In the genomic region with DNA sequence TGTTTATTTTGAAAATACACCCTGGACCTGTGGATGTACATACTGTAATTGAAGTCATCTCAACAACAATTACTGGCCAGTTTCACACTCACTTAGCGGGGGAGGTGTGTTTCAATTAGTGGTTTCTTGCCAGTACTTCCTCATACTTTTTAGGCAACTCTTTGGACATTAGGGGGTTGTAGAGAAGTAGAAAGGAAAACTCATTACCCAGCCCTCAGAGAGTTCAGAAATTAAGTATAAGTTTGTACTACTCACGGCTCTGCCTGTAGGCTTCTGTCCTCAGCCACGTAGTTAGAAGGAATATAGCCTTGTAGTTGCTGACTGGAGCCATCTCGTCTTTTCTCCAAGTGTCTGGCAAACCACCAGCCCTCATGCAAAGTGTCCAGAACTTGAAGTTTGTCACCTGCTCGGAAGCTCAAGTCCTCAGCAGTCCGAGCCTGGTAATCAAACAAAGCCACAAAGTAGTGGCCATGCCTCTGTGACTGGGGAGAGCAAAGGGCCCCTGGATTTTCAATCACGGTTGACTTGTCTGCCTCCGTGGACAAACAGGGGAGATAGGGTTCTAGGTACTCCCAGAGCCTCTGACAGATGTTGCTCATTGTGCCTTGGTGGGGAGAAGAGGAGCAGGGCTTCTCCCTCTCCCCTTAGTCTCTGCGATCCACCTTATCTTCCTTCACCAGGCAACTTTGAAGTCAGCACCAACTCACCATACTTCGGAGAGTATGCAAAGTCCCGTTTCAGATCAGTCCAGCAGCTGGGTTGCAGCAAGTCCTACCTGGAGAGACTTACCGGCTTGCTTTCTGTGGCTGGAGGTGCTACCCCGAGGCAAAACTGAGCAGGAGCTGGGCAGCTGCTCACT, we compare ENCODE assay signal across 9 cellular contexts. TPM values are rescaled to one million over a fixed set of nuclear protein-coding genes. Genes with fewer than 3 reads are reported as not detected.
DNase-seq lines count a peak whose midpoint lies in the region; ATAC-seq and TF ChIP-seq lines count a peak whose summit lies in the region.
"Had no signal": no experiment of that assay in that cellular context is flagged by ENCODE, and none has a peak within 500 bp of the region (broad histone marks: within the 10 kb centered on the region; RNA-seq: fewer than 3 reads in every experiment).

No MANE protein-coding gene starts in this region.

- peak overlapping the region; percentile 53 to 68; a peak in 3 of 4 replicates for H4K8ac ChIP-seq in IMR-90 (ENCODE audit: low read depth in 2 of 2, low read length in 2 of 2)

- peak overlapping the region; percentile 34; the same call in 2 of the 3 replicates for H2BK15ac ChIP-seq in IMR-90 (ENCODE audit: low read depth, low read length)

- no peak overlapping the region for H2BK120ac ChIP-seq in IMR-90 (ENCODE audit: low read depth, low read length)

- peak overlapping the region; percentile 92 for H3K4me2 ChIP-seq in IMR-90 (ENCODE audit: low read depth, low read length)

- H3K56ac ChIP-seq in IMR-90 (ENCODE audit: extremely low read depth, insufficient read depth, low read length): no peak overlapping the region

- no peak for TF ChIP-seq POLR2A in IMR-90 (IDR thresholded peaks at IDR 0.05; ENCODE audit: low read depth, low read length)

- H3K9me3 ChIP-seq in AG04450 (ENCODE audit: control insufficient read depth, insufficient read depth, low read length) (no peaks in the 10 kb centered on the region), IMR-90 (ENCODE audit: control insufficient read depth, insufficient read depth, low read length) (no peaks in the 10 kb centered on the region), colonic mucosa (no peaks in the 10 kb centered on the region), T-helper 17 cell (ENCODE audit: control insufficient read depth, low read length, poor library complexity, severe bottlenecking) (no peaks in the 10 kb centered on the region)

- H3K18ac ChIP-seq in IMR-90 (ENCODE audit: low read depth, low read length): peak overlapping the region; percentile 40

- H3K4me3 Mint-ChIP-seq in T-helper 17 cell: no peak overlapping the region
- no peak overlapping the region for H3K4me3 Mint-ChIP-seq in activated T-cell treated with anti-CD3 and anti-CD28 coated beads, Interleukin-2, amount 50 U/mL, for 24 hours
- H3K4me3 Mint-ChIP-seq: activated naive CD8-positive, alpha-beta T cell treated with anti-CD3 and anti-CD28 coated beads, Interleukin-2, amount 10 ng/mL, durations not matched to agents 7 days and 5 days had no signal

- H3K27me3 Mint-ChIP-seq in T-helper 17 cell: peaks cover 30% of the 10 kb centered on the region
- H3K27me3 Mint-ChIP-seq in activated T-cell treated with anti-CD3 and anti-CD28 coated beads, Interleukin-2, amount 50 U/mL, for 24 hours: peaks cover 12% of the 10 kb centered on the region

- no peak overlapping the region for H2BK20ac ChIP-seq in IMR-90 (ENCODE audit: low read depth, low read length)

- H3K14ac ChIP-seq in IMR-90 (replicated peaks; ENCODE audit: low read depth, low read length): no peak overlapping the region

- CTCF ChIA-PET in AG04450 (lab: Charles Lee): interaction anchor here (0.7 to 3.1 kb wide), 22 partner anchors 8 to 63 kb away, joined by 3 to 29 read pairs (median 6); partner anchors contain the start of gene NT5DC1
- CTCF ChIA-PET in IMR-90 (lab: Yijun Ruan, JAX): interaction anchor here (0.7 to 1.0 kb wide), 2 partner anchors 8 to 22 kb away, joined by 3 to 4 read pairs; no protein-coding TSS in a partner anchor

- H3K9ac ChIP-seq in IMR-90 (ENCODE audit: low read depth, low read length) (no peak overlapping the region), colonic mucosa (ENCODE audit: low read depth in 2 of 2, low read length in 2 of 2) (peak overlapping the region; percentile 28 to 94)

- peak overlapping the region; percentile 69 for H2AFZ ChIP-seq in IMR-90 (replicated peaks; ENCODE audit: low read length, poor library complexity)

- peak overlapping the region; percentile 23 for H2AK9ac ChIP-seq in IMR-90 (replicated peaks; ENCODE audit: low read depth, low read length, poor library complexity)

- no peaks in the 10 kb centered on the region for H3K9me3 Mint-ChIP-seq in activated T-cell treated with anti-CD3 and anti-CD28 coated beads, Interleukin-2, amount 50 U/mL, for 24 hours
- H3K9me3 Mint-ChIP-seq: activated naive CD8-positive, alpha-beta T cell treated with anti-CD3 and anti-CD28 coated beads, Interleukin-2, amount 10 ng/mL, durations not matched to agents 7 days and 5 days had no signal

- POLR2A ChIA-PET in AG04450 (lab: Yijun Ruan, JAX) (interaction anchor here (2.8 kb wide), 1 partner anchor 14 kb away, joined by 6 read pairs; no protein-coding TSS in a partner anchor), IMR-90 (lab: Charles Lee; ENCODE audit: unreplicated experiment) (no interaction called here)

- H4K5ac ChIP-seq in IMR-90 (ENCODE audit: low read depth, low read length): peak overlapping the region; percentile 67

- H3K27ac ChIP-seq in AG04450 (ENCODE audit: low read depth, low read length): no peak overlapping the region
- no peak overlapping the region for H3K27ac ChIP-seq in IMR-90 (ENCODE audit: insufficient read depth, low read length)
- H3K27ac ChIP-seq in colonic mucosa: peak overlapping the region; percentile 89

- H3K79me1 ChIP-seq in IMR-90 (ENCODE audit: low read depth in 1 of 2, low read length in 2 of 2): no peaks in the 10 kb centered on the region

- DNase-seq in AG04450 (ENCODE audit: low read depth, low spot score) (no peak), GM20000 (ENCODE audit: low spot score) (peak; percentile 15), IMR-90 (no peak), colonic mucosa (peak; percentile 55), posterior vena cava (ENCODE audit: low spot score) (peak; percentile 46), T-helper 17 cell (no peak)
- DNase-seq in activated T-cell treated with anti-CD3 and anti-CD28 coated beads, Interleukin-2, amount 50 U/mL, for 24 hours: no peak
- DNase-seq in activated effector memory CD4-positive, alpha-beta T cell treated with anti-CD3 and anti-CD28 coated beads, Interleukin-2, amount 50 U/mL, for 16 hours: no peak
- DNase-seq: activated naive CD8-positive, alpha-beta T cell treated with anti-CD3 and anti-CD28 coated beads, Interleukin-2, amount 10 ng/mL, durations not matched to agents 7 days and 5 days had no signal

- 0 out of 2 replicates have a peak overlapping the region, but pooled peaks have one; percentile 9 for H3K4ac ChIP-seq in IMR-90 (ENCODE audit: low read depth, low read length)

- no peak overlapping the region for H3K27ac Mint-ChIP-seq in T-helper 17 cell
- no peak overlapping the region for H3K27ac Mint-ChIP-seq in activated T-cell treated with anti-CD3 and anti-CD28 coated beads, Interleukin-2, amount 50 U/mL, for 24 hours
- H3K27ac Mint-ChIP-seq: activated naive CD8-positive, alpha-beta T cell treated with anti-CD3 and anti-CD28 coated beads, Interleukin-2, amount 10 ng/mL, durations not matched to agents 7 days and 5 days had no signal

- TF ChIP-seq CTCF in AG04450 (IDR thresholded peaks at IDR 0.05; ENCODE audit: low read depth, low read length) (no peak), GM20000 (IDR thresholded peaks at IDR 0.05; ENCODE audit: extremely low read depth, missing control alignments) (no peak), IMR-90 (conservative IDR thresholded peaks at IDR 0.05; ENCODE audit: low read depth, low read length) (no peak), colonic mucosa (IDR thresholded peaks at IDR 0.05) (no peak)

- intact Hi-C loops in IMR-90 (cut with micrococcal nuclease): no loop called here
- intact Hi-C loops in colonic mucosa (cut with DNase I): no loop called here
- intact Hi-C loops in posterior vena cava (cut with DNase I): no loop called here

- H3K27me3 ChIP-seq in AG04450 (ENCODE audit: control insufficient read depth, insufficient read depth, low read length) (no peaks in the 10 kb centered on the region), IMR-90 (ENCODE audit: control insufficient read depth, insufficient read depth, low read length) (no peaks in the 10 kb centered on the region), colonic mucosa (no peaks in the 10 kb centered on the region)

- no peak overlapping the region; the same call in 1 of the 2 replicates for H2AK5ac ChIP-seq in IMR-90 (ENCODE audit: low read depth, low read length)

- no peak for TF ChIP-seq RAD21 in IMR-90 (IDR thresholded peaks at IDR 0.05; ENCODE audit: low read length)

- no peaks in the 10 kb centered on the region for H4K20me1 ChIP-seq in IMR-90 (ENCODE audit: insufficient read depth, low read length)

- H4K91ac ChIP-seq in IMR-90 (ENCODE audit: insufficient read depth, low read depth, low read length): peak overlapping the region; percentile 36; the same call in 1 of the 2 replicates

- H3K4me3 ChIP-seq in AG04450 (ENCODE audit: low read depth, low read length) (peak overlapping the region; percentile 49), IMR-90 (ENCODE audit: insufficient read depth, low read depth, low read length) (peak overlapping the region; percentile 10; the same call in 1 of the 2 replicates), colonic mucosa (peak overlapping the region; percentile 39)

- whole genome bisulfite sequencing in IMR-90 (ENCODE audit: extremely low coverage in 2 of 2, insufficient read length in 1 of 2), 2 experiments: 92% methylated on average over 2 of the region's 13 CpGs; no CpG with 5 or more reads in 1 of the 2 experiments

- H3K36me3 ChIP-seq in IMR-90 (ENCODE audit: control insufficient read depth, insufficient read depth, low read length) (no peaks in the 10 kb centered on the region), colonic mucosa (no peaks in the 10 kb centered on the region)

- 0 out of 2 replicates have a peak, but pooled peaks cover 3% of the 10 kb centered on the region for H3K9me1 ChIP-seq in IMR-90 (ENCODE audit: insufficient read depth, low read length)

- no peaks in the 10 kb centered on the region for H3K4me1 Mint-ChIP-seq in T-helper 17 cell
- H3K4me1 Mint-ChIP-seq in activated T-cell treated with anti-CD3 and anti-CD28 coated beads, Interleukin-2, amount 50 U/mL, for 24 hours (ENCODE audit: low read depth): no peaks in the 10 kb centered on the region
- H3K4me1 Mint-ChIP-seq: activated naive CD8-positive, alpha-beta T cell treated with anti-CD3 and anti-CD28 coated beads, Interleukin-2, amount 10 ng/mL, durations not matched to agents 7 days and 5 days had no signal

- BruUV-seq in IMR-90 (replicated peaks; lab: Mats Ljungman, UMichigan): no TSS peak

- peaks cover 8% of the 10 kb centered on the region for H3K4me1 ChIP-seq in IMR-90 (ENCODE audit: control insufficient read depth, insufficient read depth, low read length)
- H3K4me1 ChIP-seq in colonic mucosa: no peaks in the 10 kb centered on the region

- in situ Hi-C loops in IMR-90 (cut with MboI; ENCODE audit: low sequenced_read_pairs): no loop called here

- dilution Hi-C loops in IMR-90 (cut with HindIII; ENCODE audit: low sequenced_read_pairs, unreplicated experiment): no loop called here

- H3K23ac ChIP-seq in IMR-90 (ENCODE audit: low read depth, low read length): 0 out of 2 replicates have a peak overlapping the region, but pooled peaks have one; percentile 7

- peak; percentile 36 for ATAC-seq in IMR-90 (ENCODE audit: low read depth)
- ATAC-seq in T-helper 17 cell: no peak

- H2BK5ac ChIP-seq in IMR-90 (ENCODE audit: low read depth, low read length, poor library complexity, severe bottlenecking): no peak overlapping the region

- H3K36me3 Mint-ChIP-seq in T-helper 17 cell (ENCODE audit: low read depth): no peaks in the 10 kb centered on the region
- no peaks in the 10 kb centered on the region for H3K36me3 Mint-ChIP-seq in activated T-cell treated with anti-CD3 and anti-CD28 coated beads, Interleukin-2, amount 50 U/mL, for 24 hours (ENCODE audit: low read depth)
- H3K36me3 Mint-ChIP-seq: activated naive CD8-positive, alpha-beta T cell treated with anti-CD3 and anti-CD28 coated beads, Interleukin-2, amount 10 ng/mL, durations not matched to agents 7 days and 5 days had no signal

RNA-seq across cellular contexts. Expression of gene FRK, which starts 0.7 kb away (rescaled TPM):
- polyA plus RNA-seq in AG04450 (2011; rRNA removed): 0.31 and 0.43 TPM in 2 replicates
- 0.87 and 1.4 TPM in 2 replicates for polyA minus RNA-seq in AG04450 (2011; rRNA and poly(A)+ RNA removed)
- under 0.01 TPM in 2 replicates for total RNA-seq in IMR-90 (2012; rRNA removed)
- polyA plus RNA-seq in IMR-90 (2012; rRNA removed): under 0.01 and 0.02 TPM in 2 replicates
- polyA plus RNA-seq in IMR-90 (2012; cell fraction: cytosol; rRNA removed): 0.01 TPM in 1 of 2 replicates, not detected in the other
- polyA plus RNA-seq in IMR-90 (2012; cell fraction: nucleus; rRNA removed; ENCODE audit: low replicate concordance): 0.02 and 0.09 TPM in 2 replicates
- total RNA-seq in colonic mucosa: 10 to 100 TPM; 25.9 to 27.1 TPM
- total RNA-seq in posterior vena cava: 1 to 10 TPM; 5.1 to 8.3 TPM
- under 1 TPM in 1 of 2 donors, not detected in 1; 0.02 TPM for total RNA-seq in T-helper 17 cell

RNA-seq across cellular contexts. Expression of gene NT5DC1, which starts 40.7 kb away (rescaled TPM):
- 20.9 and 23.2 TPM in 2 replicates for polyA plus RNA-seq in AG04450 (2011; rRNA removed)
- 14.9 and 16.9 TPM in 2 replicates for polyA minus RNA-seq in AG04450 (2011; rRNA and poly(A)+ RNA removed)
- total RNA-seq in IMR-90 (2012; rRNA removed): 7.5 and 11.7 TPM in 2 replicates
- 12.0 and 16.8 TPM in 2 replicates for polyA plus RNA-seq in IMR-90 (2012; rRNA removed)
- polyA plus RNA-seq in IMR-90 (2012; cell fraction: cytosol; rRNA removed): 6.8 and 12.6 TPM in 2 replicates
- polyA plus RNA-seq in IMR-90 (2012; cell fraction: nucleus; rRNA removed; ENCODE audit: low replicate concordance): 4.9 and 12.9 TPM in 2 replicates
- total RNA-seq in colonic mucosa: 10 to 100 TPM; 49.8 to 50.1 TPM
- 10 to 100 TPM; 37.5 to 38.1 TPM for total RNA-seq in posterior vena cava
- 10 to 100 TPM; 33.1 to 34.5 TPM for total RNA-seq in T-helper 17 cell

Comparison
In these comparisons a context has a peak if more than half of its experiments do, and no peak if none do; other contexts are left out.
1. DNase-seq: peak in GM20000 (single experiment), colonic mucosa (single experiment) and posterior vena cava (single experiment); none in AG04450 (single experiment), IMR-90 (single experiment), T-helper 17 cell (0 of 3), activated T-cell treated with anti-CD3 and anti-CD28 coated beads, Interleukin-2, amount 50 U/mL, for 24 hours (single experiment) and activated effector memory CD4-positive, alpha-beta T cell treated with anti-CD3 and anti-CD28 coated beads, Interleukin-2, amount 50 U/mL, for 16 hours (single experiment).
2. Peak in every context shown above with its lines, with median percentiles within 50 percentile points of each other: H3K4me3 ChIP-seq.